Comparison of ENCODE assay signal across 18 cellular contexts in the genomic region with DNA sequence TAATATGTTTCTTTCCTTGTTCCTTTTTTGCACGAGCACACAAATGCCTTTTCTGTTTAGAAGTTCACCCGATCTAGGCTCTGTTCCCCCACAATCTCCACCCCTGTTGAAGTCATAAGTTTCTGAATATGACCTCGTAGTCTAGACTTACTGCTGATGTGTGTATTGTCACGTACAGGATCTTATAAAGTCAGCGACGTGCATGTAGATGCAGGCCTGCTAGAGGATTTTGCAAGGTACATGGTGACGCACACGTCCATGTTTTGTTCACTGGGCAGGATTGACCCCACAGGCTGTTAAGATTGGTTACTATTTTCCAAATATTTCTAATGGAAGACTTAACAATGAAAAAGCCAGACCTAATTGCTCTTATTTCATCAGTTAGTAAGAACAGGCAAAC.
"Had no signal": no experiment of that assay in that cellular context is flagged by ENCODE, and none has a peak within 500 bp of the region (broad histone marks: within the 10 kb centered on the region; RNA-seq: fewer than 3 reads in every experiment).

No MANE protein-coding gene starts in this region.

- H3K36me3 ChIP-seq: brain microvascular endothelial cell, Peyer's patch, SJSA1 had no signal

- H3K27me3 ChIP-seq: brain microvascular endothelial cell, Peyer's patch, SJSA1 had no signal

- DNase-seq: activated CD4-positive, alpha-beta memory T cell treated with anti-CD3 and anti-CD28 coated beads for 36 hours; activated CD4-positive, alpha-beta T cell treated with anti-CD3 and anti-CD28 coated beads, Interleukin-2, amount 10 ng/mL, durations not matched to agents 7 days and 5 days; activated CD4-positive, CD25-positive, alpha-beta regulatory T cell; activated CD8-positive, alpha-beta memory T cell treated with anti-CD3 and anti-CD28 coated beads for 24 hours; activated gamma-delta T cell; activated naive CD4-positive, alpha-beta T cell treated with anti-CD3 and anti-CD28 coated beads, Interleukin-2, amount 10 ng/mL, durations not matched to agents 7 days and 5 days; activated naive CD8-positive, alpha-beta T cell treated with anti-CD3 and anti-CD28 coated beads for 36 hours; activated T-cell treated with anti-CD3 and anti-CD28 coated beads, Interleukin-2, amount 50 U/mL, for 4 hours; brain microvascular endothelial cell; NCI-H1048; NCI-H146; NCI-H187 treated with DMSO at 0.1 percent for 48 hours; NCI-H2081 treated with DMSO at 0.1 percent for 48 hours; NCI-H446; NCI-H524; Peyer's patch; SHP77 had no signal

- H3K9me3 ChIP-seq: Peyer's patch, SJSA1 had no signal

- H3K4me3 ChIP-seq: Peyer's patch, SJSA1 had no signal

- H3K27ac ChIP-seq: brain microvascular endothelial cell, Peyer's patch, SJSA1 had no signal

- H3K4me1 ChIP-seq: Peyer's patch, SJSA1 had no signal
